In genomic region chr3:33786565-33787327, GRCh38 we compare ENCODE assay signal across 9 cellular contexts. TPM values are rescaled to one million over a fixed set of nuclear protein-coding genes. Genes with fewer than 3 reads are reported as not detected.
A peak's percentile ranks its signal among the peaks of the same experiment; 100 is the strongest.
DNase-seq lines count a peak whose midpoint lies in the region; ATAC-seq, FAIRE-seq and TF ChIP-seq lines count a peak whose summit lies in the region.
"Had no signal": no experiment of that assay in that cellular context is flagged by ENCODE, and none has a peak within 500 bp of the region (broad histone marks: within the 10 kb centered on the region; RNA-seq: fewer than 3 reads in every experiment).

No MANE protein-coding gene starts in this region.

- H3K9ac ChIP-seq in adipocyte (ENCODE audit: low read length): peak overlapping the region; percentile 37
- H3K9ac ChIP-seq in keratinocyte (ENCODE audit: control insufficient read depth, extremely low read depth, insufficient read depth, low read length): no peak overlapping the region

- no peak for ATAC-seq in left cardiac atrium

- TF ChIP-seq POLR2A in GM12892 (IDR thresholded peaks at IDR 0.05; ENCODE audit: low read depth, low read length): no peak
- TF ChIP-seq POLR2A in esophagus squamous epithelium (IDR thresholded peaks at IDR 0.05): no peak

- TF ChIP-seq CTCF in cardiac muscle cell (IDR thresholded peaks at IDR 0.05; ENCODE audit: low read depth, low read length) (no peak), keratinocyte (optimal IDR thresholded peaks at IDR 0.05 in 1 of 3, IDR thresholded peaks at IDR 0.05 in 1 of 3, conservative IDR thresholded peaks at IDR 0.05 in 1 of 3; ENCODE audit: extremely low read depth in 1 of 3, insufficient read depth in 2 of 3, low read length in 3 of 3) (no peak), tibial artery (IDR thresholded peaks at IDR 0.05) (no peak), esophagus squamous epithelium (IDR thresholded peaks at IDR 0.05) (no peak)

- dilution Hi-C loops in keratinocyte (cut with MboI; ENCODE audit: extremely low pct_ligation_motif_present, low sequenced_read_pairs): loop anchor here (25.0 kb wide), 1 partner anchor 149 kb away; no protein-coding TSS in a partner anchor

- no peaks in the 10 kb centered on the region for H3K36me3 ChIP-seq in cardiac muscle cell
- H3K36me3 ChIP-seq in adipocyte (ENCODE audit: control insufficient read depth, insufficient read depth, low read length, severe bottlenecking): no peaks in the 10 kb centered on the region
- H3K36me3 ChIP-seq in keratinocyte (ENCODE audit: control insufficient read depth in 2 of 2, extremely low read depth in 1 of 2, insufficient read depth in 2 of 2, low read length in 2 of 2): no peaks in the 10 kb centered on the region
- H3K36me3 ChIP-seq in tibial artery: no peaks in the 10 kb centered on the region
- no peaks in the 10 kb centered on the region for H3K36me3 ChIP-seq in esophagus squamous epithelium
- H3K36me3 ChIP-seq: colonic mucosa had no signal

- H3K27ac ChIP-seq in cardiac muscle cell (no peak overlapping the region), keratinocyte (ENCODE audit: control insufficient read depth, insufficient read depth, low read length) (no peak overlapping the region), tibial artery (no peak overlapping the region), esophagus squamous epithelium (no peak overlapping the region)
- H3K27ac ChIP-seq: colonic mucosa had no signal

- FAIRE-seq in keratinocyte (lab: Jason Lieb, UNC) (no peak), GM12892 (lab: Jason Lieb, UNC) (no peak)

- 76 to 78% methylated on average over 7 of the region's 7 CpGs for WGBS in esophagus squamous epithelium, 2 donors

- H3K4me1 ChIP-seq in cardiac muscle cell (ENCODE audit: low read depth): peaks cover 3% of the 10 kb centered on the region
- H3K4me1 ChIP-seq in adipocyte (ENCODE audit: control insufficient read depth, insufficient read depth, low read length): no peaks in the 10 kb centered on the region
- H3K4me1 ChIP-seq in keratinocyte (ENCODE audit: control insufficient read depth, extremely low read depth, insufficient read depth, low read length): peaks cover 22% of the 10 kb centered on the region
- peaks cover 0 to 11% (median 3%) of the 10 kb centered on the region in 4 donors for H3K4me1 ChIP-seq in tibial artery
- H3K4me1 ChIP-seq in esophagus squamous epithelium: peaks cover 0 to 6% (median 0%) of the 10 kb centered on the region in 3 donors
- H3K4me1 ChIP-seq: colonic mucosa had no signal

- DNase-seq in cardiac muscle cell (ENCODE audit: low read depth in 1 of 2, low spot score in 1 of 2): peak in 1 of 2 donors; percentile 13
- no peak for DNase-seq in left cardiac atrium
- peak; percentile 22 for DNase-seq in adipocyte (ENCODE audit: low read depth)
- no peak for DNase-seq in keratinocyte (ENCODE audit: low read depth, low spot score)
- no peak for DNase-seq in tibial artery
- DNase-seq in GM12892 (ENCODE audit: insufficient read length): no peak
- DNase-seq in NCI-H226: no peak
- no peak for DNase-seq in esophagus squamous epithelium (lab: John Stamatoyannopoulos, UW)

- no peaks in the 10 kb centered on the region for H3K9me1 ChIP-seq in keratinocyte (ENCODE audit: control insufficient read depth, extremely low read depth, insufficient read depth, low read length)

- no peaks in the 10 kb centered on the region for H3K9me3 ChIP-seq in cardiac muscle cell (ENCODE audit: low read depth)
- no peaks in the 10 kb centered on the region for H3K9me3 ChIP-seq in adipocyte (ENCODE audit: control insufficient read depth, low read length)
- no peaks in the 10 kb centered on the region for H3K9me3 ChIP-seq in keratinocyte (ENCODE audit: control insufficient read depth, low read depth, low read length)
- H3K9me3 ChIP-seq in tibial artery: no peaks in the 10 kb centered on the region
- H3K9me3 ChIP-seq in esophagus squamous epithelium: no peaks in the 10 kb centered on the region
- H3K9me3 ChIP-seq: colonic mucosa had no signal

- H4K20me1 ChIP-seq in keratinocyte (ENCODE audit: control insufficient read depth, extremely low read depth, insufficient read depth, low read length): no peaks in the 10 kb centered on the region

- peak overlapping the region; percentile 59 for H3K4me2 ChIP-seq in keratinocyte (ENCODE audit: control insufficient read depth, extremely low read depth, insufficient read depth, low read depth, low read length)

- intact Hi-C loops in left cardiac atrium (cut with DNase I): loop anchor here (1.0 to 5.0 kb wide), 3 partner anchors 69 to 150 kb away; partner anchors contain the start of gene CLASP2 (in 1 of the 2)
- intact Hi-C loops in tibial artery (cut with DNase I; ENCODE audit: low total_unique reads): loop anchor here (5.0 kb wide), 1 partner anchor 149 kb away; no protein-coding TSS in a partner anchor
- intact Hi-C loops in esophagus squamous epithelium (cut with DNase I): loop anchor here (10.0 kb wide), 1 partner anchor 152 kb away; no protein-coding TSS in a partner anchor

- H3K4me3 ChIP-seq in cardiac muscle cell (peak overlapping the region; percentile 1), adipocyte (ENCODE audit: low read length) (peak overlapping the region; percentile 67), keratinocyte (ENCODE audit: control insufficient read depth in 2 of 3, extremely low read depth in 1 of 3, insufficient read depth in 2 of 3, low read depth in 1 of 3, low read length in 3 of 3) (peak overlapping the region in 1 of 3 experiments; percentile 18), tibial artery (peak overlapping the region; percentile 38 to 44), esophagus squamous epithelium (peak overlapping the region in 2 of 4 donors; percentile 8 to 49)
- H3K4me3 ChIP-seq: colonic mucosa had no signal

- no peaks in the 10 kb centered on the region for H3K79me2 ChIP-seq in keratinocyte (ENCODE audit: control insufficient read depth, insufficient read depth, low read length)

- peak overlapping the region; percentile 53 for H2AFZ ChIP-seq in keratinocyte (ENCODE audit: control insufficient read depth, low read length)

- H3K27me3 ChIP-seq in cardiac muscle cell (no peaks in the 10 kb centered on the region), adipocyte (replicated peaks; ENCODE audit: control insufficient read depth, insufficient read depth, low read length) (no peaks in the 10 kb centered on the region), keratinocyte (ENCODE audit: control insufficient read depth, extremely low read depth, insufficient read depth, low read length) (no peaks in the 10 kb centered on the region), tibial artery (no peaks in the 10 kb centered on the region), esophagus squamous epithelium (peaks cover 0 to 7% (median 0%) of the 10 kb centered on the region in 4 donors)
- H3K27me3 ChIP-seq: colonic mucosa had no signal

RNA-seq across cellular contexts. Expression of gene PDCD6IP, which starts 11.7 kb away (rescaled TPM):
- total RNA-seq in cardiac muscle cell: 103 and 219 TPM in 2 replicates
- 60.5 and 113 TPM in 2 replicates for polyA plus RNA-seq in cardiac muscle cell
- 100 to 1,000 TPM; 138 to 147 TPM for total RNA-seq in left cardiac atrium
- polyA plus RNA-seq in keratinocyte: 79.6 to 183 TPM (median 138 TPM) in 3 replicates
- 177 TPM for polyA plus RNA-seq in keratinocyte (2011; ENCODE audit: low read depth)
- polyA plus RNA-seq in keratinocyte (2011; cell fraction: cytosol; rRNA removed): 49.2 and 119 TPM in 2 replicates
- 119 and 145 TPM in 2 replicates for polyA plus RNA-seq in keratinocyte (2011; cell fraction: nucleus; rRNA removed)
- 108 and 138 TPM in 2 replicates for polyA plus RNA-seq in keratinocyte (2012; ENCODE audit: low replicate concordance)
- polyA minus RNA-seq in keratinocyte: 58.3 to 126 TPM (median 115 TPM) in 3 replicates
- polyA minus RNA-seq in keratinocyte (2011; cell fraction: cytosol; rRNA and poly(A)+ RNA removed): 242 TPM
- 177 and 207 TPM in 2 replicates for polyA minus RNA-seq in keratinocyte (2011; cell fraction: nucleus; rRNA and poly(A)+ RNA removed)
- 85.1 TPM for polyA plus RNA-seq in GM12892 (2012; ENCODE audit: missing spikeins)
- 100 to 1,000 TPM in 3 of 4 donors, 10 to 100 TPM in 1; 95.1 to 317 (median 189) TPM for total RNA-seq in esophagus squamous epithelium
